Comparison of ENCODE assay signal across 19 cellular contexts in the genomic region with DNA sequence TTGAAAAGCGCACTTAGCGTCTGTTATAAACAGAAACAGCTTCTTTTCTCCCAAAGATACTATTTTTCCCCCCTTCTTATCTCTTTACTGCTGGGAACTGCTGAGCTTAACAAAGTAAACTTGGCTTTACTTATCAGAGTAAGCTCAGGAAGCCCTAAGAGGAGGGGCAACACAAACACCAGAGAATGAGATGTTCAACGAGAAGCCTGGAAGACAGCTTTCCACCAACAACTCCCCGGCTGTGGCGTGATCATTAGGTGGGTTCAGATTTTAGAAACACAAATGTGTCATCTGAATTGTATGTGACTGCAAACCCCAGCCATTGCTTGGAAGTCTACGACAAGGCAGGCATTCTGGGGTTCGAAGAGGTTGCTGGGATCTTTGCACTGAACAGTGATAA.
DNase-seq lines count a peak whose midpoint lies in the region; ATAC-seq, FAIRE-seq and TF ChIP-seq lines count a peak whose summit lies in the region.
"Had no signal": no experiment of that assay in that cellular context is flagged by ENCODE, and none has a peak within 500 bp of the region (broad histone marks: within the 10 kb centered on the region; RNA-seq: fewer than 3 reads in every experiment).

No MANE protein-coding gene starts in this region.

- CTCF ChIA-PET in HepG2 (lab: Yijun Ruan, JAX; ENCODE audit: low intra/inter-chr PET ratio, low total read pairs) = no interaction called here

- no peaks in the 10 kb centered on the region for H3K9me3 ChIP-seq in cardiac muscle cell (ENCODE audit: low read depth)
- H3K9me3 ChIP-seq in heart right ventricle = no peaks in the 10 kb centered on the region
- H3K9me3 ChIP-seq in HepG2 (ENCODE audit: low read length) = no peaks in the 10 kb centered on the region
- H3K9me3 ChIP-seq in suprapubic skin = no peaks in the 10 kb centered on the region
- H3K9me3 ChIP-seq: BLaER1 treated with 17β-estradiol and CSF1 and Interleukin-3, amounts not matched to agents 10 nM and 100 nM had no signal

- no peaks in the 10 kb centered on the region for H3K79me2 ChIP-seq in HepG2 (ENCODE audit: insufficient read depth, low read length)

- peak overlapping the region; percentile 41 for H3K27ac ChIP-seq in cardiac muscle cell
- no peak overlapping the region for H3K27ac ChIP-seq in heart right ventricle
- H3K27ac ChIP-seq in epithelial cell of prostate = peak overlapping the region; percentile 98
- H3K27ac ChIP-seq in HepG2 (ENCODE audit: extremely low read length, insufficient read depth, low read length) = no peak overlapping the region
- H3K27ac ChIP-seq in suprapubic skin = no peak overlapping the region
- H3K27ac ChIP-seq: BLaER1 treated with 17β-estradiol and CSF1 and Interleukin-3, amounts not matched to agents 10 nM and 100 nM; GM23248; HL-60 had no signal

- H3K4me2 ChIP-seq in HepG2 (ENCODE audit: low read depth, low read length) = peak overlapping the region; percentile 43
- H3K4me2 ChIP-seq: BLaER1 treated with 17β-estradiol and CSF1 and Interleukin-3, amounts not matched to agents 10 nM and 100 nM had no signal

- no peak for TF ChIP-seq RAD21 in HepG2 (CRISPR knock-in tag; IDR thresholded peaks at IDR 0.05)

- ATAC-seq in heart right ventricle = no peak
- ATAC-seq in HepG2 = no peak
- ATAC-seq in GM18519 (IDR thresholded peaks at IDR 0.05; ENCODE audit: low FRiP score, unreplicated experiment) = no peak
- ATAC-seq in GM21619 (IDR thresholded peaks at IDR 0.05; ENCODE audit: unreplicated experiment) = no peak

- intact Hi-C loops in heart right ventricle (cut with DNase I) (no loop called here), HepG2 (cut with micrococcal nuclease; ENCODE audit: unreplicated experiment) (no loop called here)

- H2AFZ ChIP-seq in HepG2 (ENCODE audit: low read length) = no peak overlapping the region
- H2AFZ ChIP-seq: GM23248 had no signal

- FAIRE-seq in HepG2 (lab: Jason Lieb, UNC) = no peak

- TF ChIP-seq EP300 in HepG2 (IDR thresholded peaks at IDR 0.05; ENCODE audit: low read depth in 2 of 2, low read length in 2 of 2) (no peak), HepG2 (CRISPR knock-in tag; IDR thresholded peaks at IDR 0.05; ENCODE audit: borderline replicate concordance) (no peak), suprapubic skin (IDR thresholded peaks at IDR 0.05) (no peak)

- no peak overlapping the region for H3K9ac ChIP-seq in HepG2 (ENCODE audit: insufficient read depth, low read depth, low read length)
- H3K9ac ChIP-seq: BLaER1 treated with 17β-estradiol and CSF1 and Interleukin-3, amounts not matched to agents 10 nM and 100 nM; GM23248 had no signal

- H3K4me1 ChIP-seq in cardiac muscle cell (ENCODE audit: low read depth) (peaks cover 27% of the 10 kb centered on the region), heart right ventricle (peaks cover 0 to 21% (median 0%) of the 10 kb centered on the region in 9 donors), HepG2 (ENCODE audit: insufficient read depth, low read length) (peaks cover 34% of the 10 kb centered on the region), suprapubic skin (peaks cover 4% of the 10 kb centered on the region)
- H3K4me1 ChIP-seq: BLaER1 treated with 17β-estradiol and CSF1 and Interleukin-3, amounts not matched to agents 10 nM and 100 nM had no signal

- TF ChIP-seq CTCF in cardiac muscle cell (IDR thresholded peaks at IDR 0.05; ENCODE audit: low read depth, low read length) = no peak
- no peak for TF ChIP-seq CTCF in heart right ventricle (IDR thresholded peaks at IDR 0.05)
- TF ChIP-seq CTCF in HepG2 (CRISPR knock-in tag; IDR thresholded peaks at IDR 0.05) = no peak
- TF ChIP-seq CTCF in suprapubic skin (IDR thresholded peaks at IDR 0.05) = no peak

- in situ Hi-C loops in HepG2 (cut with HindIII; ENCODE audit: extremely low pct_ligation_motif_present, low pct_unique_long_range_greater_than_20kb) = no loop called here

- POLR2A ChIA-PET in HepG2 (lab: Yijun Ruan, JAX) = no interaction called here

- WGBS in heart right ventricle, 2 donors = 42 to 48% methylated on average over 7 of the region's 7 CpGs
- 4% methylated on average over 7 of the region's 7 CpGs for WGBS in HepG2 (ENCODE audit: low lambda C conversion rate)
- 81% methylated on average over 7 of the region's 7 CpGs for WGBS in suprapubic skin

- no peaks in the 10 kb centered on the region for H4K20me1 ChIP-seq in HepG2 (ENCODE audit: insufficient read depth, low read length)
- H4K20me1 ChIP-seq: BLaER1 treated with 17β-estradiol and CSF1 and Interleukin-3, amounts not matched to agents 10 nM and 100 nM had no signal

- TF ChIP-seq POLR2A in HepG2 (IDR thresholded peaks at IDR 0.05; ENCODE audit: insufficient read depth in 1 of 2, low read depth in 2 of 2, low read length in 2 of 2) (no peak), suprapubic skin (IDR thresholded peaks at IDR 0.05) (no peak)

- DNase-seq in cardiac muscle cell (ENCODE audit: low read depth in 1 of 2, low spot score in 1 of 2) = peak in 1 of 2 donors; percentile 8
- DNase-seq in heart right ventricle = no peak
- no peak for DNase-seq in epithelial cell of prostate (ENCODE audit: low read depth, low spot score)
- no peak for DNase-seq in HepG2 (ENCODE audit: low spot score)
- no peak for DNase-seq in activated gamma-delta T cell treated with Interleukin-2 at 50 U/mL for 16 hours
- DNase-seq in suprapubic skin (ENCODE audit: low spot score in 2 of 2) = no peak
- DNase-seq: 8988T, DMS 273 treated with DMSO at 0.1 percent for 48 hours, GM23248, MM.1S, NCI-H1105, NCI-H187, NCI-H446, NCI-H748 treated with DMSO at 0.1 percent for 48 hours, SHP77 treated with DMSO at 0.1 percent for 48 hours had no signal

- H3K4me3 ChIP-seq in cardiac muscle cell = no peak overlapping the region
- no peak overlapping the region for H3K4me3 ChIP-seq in heart right ventricle
- H3K4me3 ChIP-seq in HepG2 (replicated peaks in 1 of 3; ENCODE audit: insufficient read depth in 1 of 3, low read depth in 2 of 3, low read length in 3 of 3) = no peak overlapping the region
- H3K4me3 ChIP-seq in suprapubic skin = no peak overlapping the region
- H3K4me3 ChIP-seq: BLaER1 treated with 17β-estradiol and CSF1 and Interleukin-3, amounts not matched to agents 10 nM and 100 nM; GM23248 had no signal

- H3K36me3 ChIP-seq in cardiac muscle cell (no peaks in the 10 kb centered on the region), heart right ventricle (no peaks in the 10 kb centered on the region), HepG2 (replicated peaks in 1 of 2; ENCODE audit: control insufficient read depth in 1 of 2, insufficient read depth in 2 of 2, low read length in 2 of 2) (no peaks in the 10 kb centered on the region), suprapubic skin (no peaks in the 10 kb centered on the region)
- H3K36me3 ChIP-seq: BLaER1 treated with 17β-estradiol and CSF1 and Interleukin-3, amounts not matched to agents 10 nM and 100 nM had no signal

- BruUV-seq in HepG2 (replicated peaks; lab: Mats Ljungman, UMichigan) = no TSS peak

- H3K27me3 ChIP-seq in cardiac muscle cell (no peaks in the 10 kb centered on the region), heart right ventricle (no peaks in the 10 kb centered on the region), HepG2 (ENCODE audit: control insufficient read depth in 1 of 2, insufficient read depth in 2 of 2, low read length in 2 of 2) (no peaks in the 10 kb centered on the region), suprapubic skin (no peaks in the 10 kb centered on the region)
- H3K27me3 ChIP-seq: BLaER1 treated with 17β-estradiol and CSF1 and Interleukin-3, amounts not matched to agents 10 nM and 100 nM had no signal

TF ChIP-seq in HepG2, 621 proteins besides CTCF, POLR2A, EP300 and RAD21:
- TF ChIP-seq ZNF235 (CRISPR knock-in tag; IDR thresholded peaks at IDR 0.05; ENCODE audit: borderline replicate concordance) = no peak
- TF ChIP-seq SRY (CRISPR knock-in tag; IDR thresholded peaks at IDR 0.05) = no peak
- TF ChIP-seq PTBP1 (IDR thresholded peaks at IDR 0.05; ENCODE audit: low read depth, low read length, poor library complexity, severe bottlenecking) = no peak
- no peak for TF ChIP-seq POGZ (CRISPR knock-in tag; IDR thresholded peaks at IDR 0.05)
- no peak for TF ChIP-seq NFRKB (IDR thresholded peaks at IDR 0.05)
- no peak for TF ChIP-seq ZNF333 (CRISPR knock-in tag; IDR thresholded peaks at IDR 0.05; ENCODE audit: borderline replicate concordance)
- no peak for TF ChIP-seq ZNF10 (CRISPR knock-in tag; IDR thresholded peaks at IDR 0.05; ENCODE audit: borderline replicate concordance, low read depth)
- no peak for TF ChIP-seq FOXO1 (CRISPR knock-in tag; IDR thresholded peaks at IDR 0.05)
- TF ChIP-seq ZSCAN12 (CRISPR knock-in tag; IDR thresholded peaks at IDR 0.05) = no peak
- TF ChIP-seq SCMH1 (CRISPR knock-in tag; IDR thresholded peaks at IDR 0.05; ENCODE audit: borderline replicate concordance) = no peak

Comparison
In these comparisons a context has a peak if more than half of its experiments do, and no peak if none do; other contexts are left out.
1. H3K27ac ChIP-seq: peak in cardiac muscle cell (single experiment) and epithelial cell of prostate (single experiment); none in heart right ventricle (0 of 10), HepG2 (single experiment) and suprapubic skin (single experiment).